In the genomic region with DNA sequence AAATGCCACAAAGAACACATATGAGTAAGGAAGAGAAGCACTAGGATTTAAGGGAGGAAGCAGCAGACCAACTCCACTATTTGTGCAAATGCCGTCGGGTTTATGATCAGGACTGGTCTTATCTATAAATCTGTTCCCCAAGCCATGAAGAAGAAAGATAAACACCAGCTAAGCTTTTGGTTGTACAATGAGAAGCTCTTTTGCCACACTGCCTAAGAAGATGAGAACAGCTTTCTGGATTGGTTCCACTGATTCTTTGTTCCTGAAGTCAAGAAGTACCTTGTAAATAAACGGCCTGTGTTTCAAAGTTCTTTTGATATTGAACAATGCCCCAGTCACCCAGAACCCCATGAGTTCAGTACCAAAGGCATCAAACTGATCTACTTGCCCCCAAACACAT, we compare ENCODE assay signal across 20 cellular contexts.
DNase-seq lines count a peak whose midpoint lies in the region; ATAC-seq and TF ChIP-seq lines count a peak whose summit lies in the region.
"Had no signal": no experiment of that assay in that cellular context is flagged by ENCODE, and none has a peak within 500 bp of the region (broad histone marks: within the 10 kb centered on the region; RNA-seq: fewer than 3 reads in every experiment).

No MANE protein-coding gene starts in this region.

- no peak for ATAC-seq in HG03025 (IDR thresholded peaks at IDR 0.05; ENCODE audit: low FRiP score, unreplicated experiment)

- intact Hi-C loops in prostate gland (cut with DNase I), result no loop called here

- 19% methylated on average over 3 of the region's 3 CpGs for WGBS in prostate gland

- no peak overlapping the region for H3K4me3 ChIP-seq in LNCaP clone FGC (ENCODE audit: low read depth, low read length)
- H3K4me3 ChIP-seq in prostate gland, result no peak overlapping the region
- H3K4me3 ChIP-seq: BLaER1 had no signal

- no peaks in the 10 kb centered on the region for H3K9me3 ChIP-seq in prostate gland
- H3K9me3 ChIP-seq: BE2C, BLaER1 had no signal

- H3K27me3 ChIP-seq in prostate gland (replicated peaks; ENCODE audit: insufficient read depth), result no peaks in the 10 kb centered on the region
- H3K27me3 ChIP-seq: BE2C, BLaER1 had no signal

- DNase-seq in LNCaP clone FGC (ENCODE audit: low read depth) (peak; percentile 88), OCI-M1 (lab: John Stamatoyannopoulos, UW) (peak; percentile 84), prostate gland (ENCODE audit: low spot score) (peak; percentile 15), mesenteric fat pad (ENCODE audit: low spot score) (no peak)
- DNase-seq: 8988T; ACHN; BE2C; C1 segment of cervical spinal cord; CD4-positive, alpha-beta memory T cell; CD4-positive, CD25-positive, alpha-beta regulatory T cell; CD8-positive, alpha-beta memory T cell; COR-L47; DMS 273 treated with DMSO at 0.1 percent for 48 hours; DMS153; DMS53; DMS79; DND-41; GF-D8 had no signal

- no peak overlapping the region for H3K27ac ChIP-seq in prostate gland
- H3K27ac ChIP-seq: BLaER1 had no signal

- no peak for TF ChIP-seq CTCF in LNCaP clone FGC (IDR thresholded peaks at IDR 0.05; ENCODE audit: control insufficient read depth, extremely low read depth, insufficient read depth)
- no peak for TF ChIP-seq CTCF in prostate gland (IDR thresholded peaks at IDR 0.05)

- no peaks in the 10 kb centered on the region for H3K4me1 ChIP-seq in prostate gland (replicated peaks)
- H3K4me1 ChIP-seq: BLaER1 had no signal

- H3K36me3 ChIP-seq in prostate gland, result no peaks in the 10 kb centered on the region
- H3K36me3 ChIP-seq: BE2C had no signal

- TF ChIP-seq POLR2A in prostate gland (IDR thresholded peaks at IDR 0.05), result no peak
